In the genomic region with DNA sequence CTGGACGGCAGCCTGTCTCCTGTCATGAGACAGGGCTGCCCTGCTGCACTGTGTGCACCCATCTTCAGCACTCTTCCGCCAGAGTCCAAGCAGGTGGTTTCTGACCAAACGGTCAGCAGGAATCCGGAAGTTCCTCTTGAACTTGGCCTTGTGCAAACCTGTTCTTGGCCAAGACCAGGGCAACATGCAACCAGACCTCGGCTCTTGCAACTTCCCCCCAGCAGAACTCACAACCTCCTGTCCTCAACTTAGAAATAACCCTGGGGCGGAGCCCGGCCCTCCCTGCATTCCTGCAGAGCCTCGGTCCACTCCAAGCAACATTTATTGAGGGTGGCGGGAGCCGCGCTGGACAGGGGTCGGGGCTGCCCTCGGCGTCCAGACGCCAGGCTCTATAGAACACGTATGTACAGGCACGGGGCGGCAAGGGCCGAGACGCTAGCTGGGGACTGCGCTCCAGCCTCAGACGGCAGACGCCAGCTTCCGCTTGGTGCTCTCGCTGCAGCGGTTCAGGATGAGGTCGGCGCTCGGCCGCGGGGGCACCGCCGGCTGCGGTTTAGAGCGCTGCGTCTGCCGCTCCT, we compare ENCODE assay signal across 8 cellular contexts.
A peak's percentile ranks its signal among the peaks of the same experiment; 100 is the strongest.
DNase-seq lines count a peak whose midpoint lies in the region; ATAC-seq and TF ChIP-seq lines count a peak whose summit lies in the region.
"Not testable (repeated sequence)": the region's sequence is repeated elsewhere in the genome, so short reads cannot be mapped to it uniquely, and the experiment has no call there.

No MANE protein-coding gene starts in this region.

- not testable (repeated sequence) for H3K27me3 Mint-ChIP-seq in mesothelial cell of epicardium (ENCODE audit: low read depth)

- not testable (repeated sequence) for H3K4me1 ChIP-seq in HUES6 (ENCODE audit: control insufficient read depth, insufficient read depth, low read length); adrenal gland (replicated peaks in 1 of 2); urinary bladder (ENCODE audit: insufficient read depth)

- intact Hi-C loops in adrenal gland (cut with DNase I) = not testable (repeated sequence)

- 0 to 1% methylated on average over 5 to 16 of the region's 37 CpGs; no CpG with 5 or more reads in 2 of the 4 donors for WGBS in adrenal gland, 4 donors
- 2% methylated on average over 13 of the region's 37 CpGs for WGBS in urinary bladder

- H3K4me1 Mint-ChIP-seq in mesothelial cell of epicardium = not testable (repeated sequence)

- TF ChIP-seq CTCF in adrenal gland (IDR thresholded peaks at IDR 0.05); fibroblast of pulmonary artery (IDR thresholded peaks at IDR 0.05; ENCODE audit: low read length, missing control alignments); mesothelial cell of epicardium (IDR thresholded peaks at IDR 0.05; ENCODE audit: unreplicated experiment): not testable (repeated sequence)

- peak; percentile 23 to 29 for DNase-seq in activated CD4-positive, alpha-beta T cell treated with anti-CD3 and anti-CD28 coated beads for 4 hours
- peak; percentile 31 to 66 (median 57) for DNase-seq in adrenal gland
- not testable (repeated sequence) for DNase-seq in fibroblast of pulmonary artery (ENCODE audit: low read depth); mesothelial cell of epicardium (ENCODE audit: low spot score in 2 of 2, unreplicated experiment in 2 of 2)

- not testable (repeated sequence) for H3K36me3 ChIP-seq in HUES6 (ENCODE audit: control insufficient read depth, insufficient read depth, low read length); adrenal gland (replicated peaks in 1 of 2); urinary bladder (ENCODE audit: insufficient read depth)

- not testable (repeated sequence) for H3K27ac Mint-ChIP-seq in mesothelial cell of epicardium

- not testable (repeated sequence) for H3K9ac ChIP-seq in HUES6 (ENCODE audit: low read length)

- peak; percentile 13 for ATAC-seq in GM19455 (IDR thresholded peaks at IDR 0.05; ENCODE audit: unreplicated experiment)

- H3K36me3 Mint-ChIP-seq in mesothelial cell of epicardium = not testable (repeated sequence)

- H3K4me3 ChIP-seq in HUES6 (ENCODE audit: low read depth, low read length) = peak overlapping the region; percentile 46
- H3K4me3 ChIP-seq in adrenal gland = peak overlapping the region in 1 of 4 donors; percentile 57
- peak overlapping the region; percentile 31 for H3K4me3 ChIP-seq in fibroblast of pulmonary artery (replicated peaks; ENCODE audit: low read depth, low read length)
- peak overlapping the region in 5 of 7 experiments; percentile 8 to 35 (median 26) for H3K4me3 ChIP-seq in skin epidermis
- peak overlapping the region; percentile 33 for H3K4me3 ChIP-seq in urinary bladder (ENCODE audit: low read depth, low read length)

- H3K27me3 ChIP-seq in HUES6 (ENCODE audit: control insufficient read depth, insufficient read depth, low read length); adrenal gland: not testable (repeated sequence)

- H3K27ac ChIP-seq in HUES6 (ENCODE audit: low read depth, low read length); urinary bladder (ENCODE audit: low read depth): not testable (repeated sequence)
- H3K27ac ChIP-seq in adrenal gland = peak overlapping the region in 4 of 5 donors; percentile 56 to 93 (median 72)
- peak overlapping the region in 4 of 21 experiments; percentile 17 to 70 (median 50) for H3K27ac ChIP-seq in skin epidermis

- H3K9me3 Mint-ChIP-seq in mesothelial cell of epicardium = not testable (repeated sequence)

- TF ChIP-seq POLR2A in adrenal gland (IDR thresholded peaks at IDR 0.05) = not testable (repeated sequence)

- H3K4me3 Mint-ChIP-seq in mesothelial cell of epicardium = peak overlapping the region; percentile 62

- H3K9me3 ChIP-seq in HUES6 (ENCODE audit: control insufficient read depth, insufficient read depth, low read depth, low read length); adrenal gland (replicated peaks in 1 of 3): not testable (repeated sequence)
